Comparison of ENCODE assay signal across 8 cellular contexts in the genomic region with DNA sequence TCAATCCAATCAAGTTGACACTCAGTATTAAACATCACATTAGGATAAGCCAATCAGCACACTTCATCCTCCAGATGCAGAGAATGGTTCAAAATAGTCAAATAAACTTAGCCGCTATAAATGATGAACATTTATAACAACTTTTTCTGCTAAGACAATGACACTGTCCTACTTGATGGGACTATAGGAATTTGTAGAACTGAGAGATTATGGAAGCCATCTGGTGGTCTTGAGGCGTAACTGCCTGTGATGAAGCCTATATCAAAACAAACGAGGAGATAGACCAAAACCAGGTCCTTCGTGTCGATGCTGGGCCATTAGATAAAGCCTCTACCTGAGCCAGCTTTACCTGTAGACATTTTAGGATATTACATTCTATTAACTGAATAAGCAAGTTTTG.
DNase-seq lines count a peak whose midpoint lies in the region; ATAC-seq, FAIRE-seq and TF ChIP-seq lines count a peak whose summit lies in the region.

No MANE protein-coding gene starts in this region.

- H3K79me2 ChIP-seq in K562 (ENCODE audit: control insufficient read depth, insufficient read depth, low read length): no peaks in the 10 kb centered on the region

- no peaks in the 10 kb centered on the region for H3K36me3 ChIP-seq in heart right ventricle
- no peaks in the 10 kb centered on the region for H3K36me3 ChIP-seq in K562 (ENCODE audit: control insufficient read depth, insufficient read depth, low read length)

- no peak for TF ChIP-seq EP300 in K562 (IDR thresholded peaks at IDR 0.05; ENCODE audit: low read length)

- H3K36me3 Mint-ChIP-seq in neural crest cell (ENCODE audit: low read depth): no peaks in the 10 kb centered on the region

- ATAC-seq in heart right ventricle: peak in 3 of 8 donors; percentile 37 to 58 (median 45)
- ATAC-seq in Right ventricle myocardium inferior: no peak
- ATAC-seq in K562: no peak

- TF ChIP-seq RAD21 in K562 (CRISPR knock-in tag; conservative IDR thresholded peaks at IDR 0.05 in 1 of 2, IDR thresholded peaks at IDR 0.05 in 1 of 2): peak in 1 of 2 experiments; percentile 39; a peak in 2 of 4 replicates

- H3K27me3 ChIP-seq in heart right ventricle (no peaks in the 10 kb centered on the region), K562 (ENCODE audit: control insufficient read depth in 2 of 2, insufficient read depth in 2 of 2, low read length in 2 of 2) (no peaks in the 10 kb centered on the region)

- no peak for DNase-seq in heart right ventricle
- DNase-seq in Right ventricle myocardium inferior (ENCODE audit: missing footprints): no peak
- DNase-seq in Kasumi-1 (lab: John Stamatoyannopoulos, UW): peak; percentile 64 to 78
- DNase-seq in K562 (ENCODE audit: extremely low read depth in 1 of 4, low spot score in 3 of 4): peak in 3 of 4 experiments; percentile 2 to 9 (median 9)
- DNase-seq in neural crest cell (ENCODE audit: low read depth, low spot score): no peak
- DNase-seq in NCI-H1417 treated with DMSO at 0.1 percent for 48 hours (lab: John Stamatoyannopoulos, UW): no peak
- no peak for DNase-seq in GF-D8 (lab: John Stamatoyannopoulos, UW)
- DNase-seq in NCI-H1092 treated with DMSO at 0.1 percent for 48 hours (lab: John Stamatoyannopoulos, UW): no peak

- H3K4me2 ChIP-seq in K562 (ENCODE audit: insufficient read depth, low read length): no peak overlapping the region

- H3K27ac ChIP-seq in heart right ventricle (no peak overlapping the region), K562 (ENCODE audit: extremely low read depth, low read depth, low read length) (no peak overlapping the region)

- 23 to 25% methylated on average over 5 of the region's 5 CpGs for WGBS in heart right ventricle, 2 donors
- WGBS in K562 (ENCODE audit: insufficient coverage, low coverage, missing lambda C conversion rate): 2% methylated on average over 5 of the region's 5 CpGs

- no peaks in the 10 kb centered on the region for H3K9me1 ChIP-seq in K562 (ENCODE audit: control insufficient read depth, insufficient read depth, low read length)

- peaks cover 3% of the 10 kb centered on the region for H3K9me3 Mint-ChIP-seq in neural crest cell

- in situ Hi-C loops in K562 (cut with MboI): no loop called here

- no peak overlapping the region for H3K4me3 Mint-ChIP-seq in neural crest cell

- H3K4me1 ChIP-seq in heart right ventricle (no peaks in the 10 kb centered on the region), K562 (replicated peaks in 1 of 2; ENCODE audit: control insufficient read depth in 2 of 2, insufficient read depth in 2 of 2, low read length in 2 of 2) (no peaks in the 10 kb centered on the region)

- peak; percentile 19 to 69 (median 56) for TF ChIP-seq CTCF in heart right ventricle (IDR thresholded peaks at IDR 0.05)
- TF ChIP-seq CTCF in K562 (IDR thresholded peaks at IDR 0.05 in 2 of 3, conservative IDR thresholded peaks at IDR 0.05 in 1 of 3; ENCODE audit: insufficient read depth in 2 of 3, low read depth in 1 of 3, low read length in 3 of 3): 0 out of 6 replicates have a peak, but pooled peaks of 2 of the 3 experiments have one; percentile 18 to 19
- TF ChIP-seq CTCF in neural crest cell (conservative IDR thresholded peaks at IDR 0.05): peak; percentile 67

- intact Hi-C loops in heart right ventricle (cut with DNase I) (loop anchor here in 3 of 10 donors (5.0 to 10.0 kb wide), 3 partner anchors 482 to 837 kb away; no protein-coding TSS in a partner anchor), Right ventricle myocardium inferior (cut with DNase I) (loop anchor here (2.0 to 10.0 kb wide), 3 partner anchors 160 to 830 kb away; no protein-coding TSS in a partner anchor), K562 (cut with micrococcal nuclease) (no loop called here)

- no peaks in the 10 kb centered on the region for H4K20me1 ChIP-seq in K562 (replicated peaks; ENCODE audit: control insufficient read depth, insufficient read depth, low read length)

- POLR2A ChIA-PET in K562 (lab: Yijun Ruan, JAX): no interaction called here

- no peak overlapping the region for H2AFZ ChIP-seq in K562 (ENCODE audit: low read depth, low read length)

- H3K9me3 ChIP-seq in heart right ventricle (no peaks in the 10 kb centered on the region), K562 (replicated peaks; ENCODE audit: control insufficient read depth, insufficient read depth, low read depth, low read length) (no peaks in the 10 kb centered on the region)

- no peak overlapping the region for H3K27ac Mint-ChIP-seq in neural crest cell (ENCODE audit: unreplicated experiment)

- peaks cover 27% of the 10 kb centered on the region for H3K4me1 Mint-ChIP-seq in neural crest cell

- no peaks in the 10 kb centered on the region for H3K27me3 Mint-ChIP-seq in neural crest cell (ENCODE audit: low read depth)

- no peak for FAIRE-seq in K562 (lab: Jason Lieb, UNC)

- no TSS peak for BruUV-seq in K562 (replicated peaks; lab: Mats Ljungman, UMichigan)

- no peak overlapping the region for H3K9ac ChIP-seq in K562 (ENCODE audit: insufficient read depth in 1 of 2, low read depth in 2 of 2, low read length in 2 of 2)

- no peak for TF ChIP-seq POLR2A in K562 (conservative IDR thresholded peaks at IDR 0.05)

- H3K4me3 ChIP-seq in heart right ventricle (no peak overlapping the region), K562 (no peak overlapping the region)

- CTCF ChIA-PET in K562 (lab: Yijun Ruan, JAX; ENCODE audit: low intra/inter-chr PET ratio): no interaction called here

TF ChIP-seq in K562, 482 proteins besides CTCF, POLR2A, EP300 and RAD21:
- TF ChIP-seq, protein P1, sequence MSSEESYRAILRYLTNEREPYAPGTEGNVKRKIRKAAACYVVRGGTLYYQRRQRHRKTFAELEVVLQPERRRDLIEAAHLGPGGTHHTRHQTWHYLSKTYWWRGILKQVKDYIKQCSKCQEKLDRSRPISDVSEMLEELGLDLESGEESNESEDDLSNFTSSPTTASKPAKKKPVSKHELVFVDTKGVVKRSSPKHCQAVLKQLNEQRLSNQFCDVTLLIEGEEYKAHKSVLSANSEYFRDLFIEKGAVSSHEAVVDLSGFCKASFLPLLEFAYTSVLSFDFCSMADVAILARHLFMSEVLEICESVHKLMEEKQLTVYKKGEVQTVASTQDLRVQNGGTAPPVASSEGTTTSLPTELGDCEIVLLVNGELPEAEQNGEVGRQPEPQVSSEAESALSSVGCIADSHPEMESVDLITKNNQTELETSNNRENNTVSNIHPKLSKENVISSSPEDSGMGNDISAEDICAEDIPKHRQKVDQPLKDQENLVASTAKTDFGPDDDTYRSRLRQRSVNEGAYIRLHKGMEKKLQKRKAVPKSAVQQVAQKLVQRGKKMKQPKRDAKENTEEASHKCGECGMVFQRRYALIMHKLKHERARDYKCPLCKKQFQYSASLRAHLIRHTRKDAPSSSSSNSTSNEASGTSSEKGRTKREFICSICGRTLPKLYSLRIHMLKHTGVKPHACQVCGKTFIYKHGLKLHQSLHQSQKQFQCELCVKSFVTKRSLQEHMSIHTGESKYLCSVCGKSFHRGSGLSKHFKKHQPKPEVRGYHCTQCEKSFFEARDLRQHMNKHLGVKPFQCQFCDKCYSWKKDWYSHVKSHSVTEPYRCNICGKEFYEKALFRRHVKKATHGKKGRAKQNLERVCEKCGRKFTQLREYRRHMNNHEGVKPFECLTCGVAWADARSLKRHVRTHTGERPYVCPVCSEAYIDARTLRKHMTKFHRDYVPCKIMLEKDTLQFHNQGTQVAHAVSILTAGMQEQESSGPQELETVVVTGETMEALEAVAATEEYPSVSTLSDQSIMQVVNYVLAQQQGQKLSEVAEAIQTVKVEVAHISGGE (CRISPR knock-in tag; IDR thresholded peaks at IDR 0.05): no peak
- no peak for TF ChIP-seq RBFOX2 (IDR thresholded peaks at IDR 0.05; ENCODE audit: low read depth, low read length)
- TF ChIP-seq, protein P2, sequence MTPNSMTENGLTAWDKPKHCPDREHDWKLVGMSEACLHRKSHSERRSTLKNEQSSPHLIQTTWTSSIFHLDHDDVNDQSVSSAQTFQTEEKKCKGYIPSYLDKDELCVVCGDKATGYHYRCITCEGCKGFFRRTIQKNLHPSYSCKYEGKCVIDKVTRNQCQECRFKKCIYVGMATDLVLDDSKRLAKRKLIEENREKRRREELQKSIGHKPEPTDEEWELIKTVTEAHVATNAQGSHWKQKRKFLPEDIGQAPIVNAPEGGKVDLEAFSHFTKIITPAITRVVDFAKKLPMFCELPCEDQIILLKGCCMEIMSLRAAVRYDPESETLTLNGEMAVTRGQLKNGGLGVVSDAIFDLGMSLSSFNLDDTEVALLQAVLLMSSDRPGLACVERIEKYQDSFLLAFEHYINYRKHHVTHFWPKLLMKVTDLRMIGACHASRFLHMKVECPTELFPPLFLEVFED (CRISPR knock-in tag; conservative IDR thresholded peaks at IDR 0.05): no peak
- TF ChIP-seq ZNF830 (CRISPR knock-in tag; IDR thresholded peaks at IDR 0.05): no peak
- TF ChIP-seq, protein P3, sequence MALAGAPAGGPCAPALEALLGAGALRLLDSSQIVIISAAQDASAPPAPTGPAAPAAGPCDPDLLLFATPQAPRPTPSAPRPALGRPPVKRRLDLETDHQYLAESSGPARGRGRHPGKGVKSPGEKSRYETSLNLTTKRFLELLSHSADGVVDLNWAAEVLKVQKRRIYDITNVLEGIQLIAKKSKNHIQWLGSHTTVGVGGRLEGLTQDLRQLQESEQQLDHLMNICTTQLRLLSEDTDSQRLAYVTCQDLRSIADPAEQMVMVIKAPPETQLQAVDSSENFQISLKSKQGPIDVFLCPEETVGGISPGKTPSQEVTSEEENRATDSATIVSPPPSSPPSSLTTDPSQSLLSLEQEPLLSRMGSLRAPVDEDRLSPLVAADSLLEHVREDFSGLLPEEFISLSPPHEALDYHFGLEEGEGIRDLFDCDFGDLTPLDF (CRISPR knock-in tag; IDR thresholded peaks at IDR 0.05): no peak
- no peak for TF ChIP-seq MCM3 (IDR thresholded peaks at IDR 0.05)
- no peak for TF ChIP-seq WHSC1 (IDR thresholded peaks at IDR 0.05; ENCODE audit: low read length)
- TF ChIP-seq BDP1 (IDR thresholded peaks at IDR 0.05; ENCODE audit: insufficient read depth, insufficient read length): no peak
- no peak for TF ChIP-seq FOXK1 (CRISPR knock-in tag; IDR thresholded peaks at IDR 0.05; ENCODE audit: borderline replicate concordance)
- TF ChIP-seq ZNF444 (CRISPR knock-in tag; IDR thresholded peaks at IDR 0.05): no peak
- no peak for TF ChIP-seq BRCA1 (IDR thresholded peaks at IDR 0.05)
- TF ChIP-seq BRCA1 (CRISPR knock-in tag; IDR thresholded peaks at IDR 0.05): no peak
TF ChIP-seq in K562: peak in this region for 0.

Comparison
In these comparisons a context has a peak if more than half of its experiments do, and no peak if none do; other contexts are left out.
1. DNase-seq: peak in Kasumi-1 (2 of 2) and K562 (3 of 4); none in heart right ventricle (0 of 2), Right ventricle myocardium inferior (single experiment), neural crest cell (single experiment), NCI-H1417 treated with DMSO at 0.1 percent for 48 hours (single experiment), GF-D8 (single experiment) and NCI-H1092 treated with DMSO at 0.1 percent for 48 hours (single experiment).
2. Peak in every context shown above with its lines, with median percentiles within 50 percentile points of each other: CTCF ChIP-seq.